In the genomic region with DNA sequence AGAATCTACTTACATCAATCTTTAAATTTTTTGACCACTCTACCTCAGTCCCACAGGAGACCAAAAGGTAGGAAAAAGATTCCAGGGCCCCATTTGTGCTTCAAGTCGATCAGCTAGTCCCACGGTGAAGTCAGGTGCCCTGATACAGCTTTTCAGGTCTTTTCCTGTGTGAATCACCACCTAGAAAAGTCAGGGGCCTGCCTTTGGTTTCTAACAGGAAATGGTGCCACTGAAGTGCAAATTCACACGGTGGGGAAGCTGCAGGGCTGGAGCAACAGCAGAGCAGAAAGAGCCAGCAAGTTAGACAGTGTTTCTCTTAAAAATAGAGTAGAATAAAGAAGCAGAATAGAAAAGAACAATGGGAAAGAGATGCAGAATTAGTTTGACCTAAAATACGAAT, we compare ENCODE assay signal across 8 cellular contexts.
DNase-seq lines count a peak whose midpoint lies in the region; ATAC-seq lines count a peak whose summit lies in the region.

No MANE protein-coding gene starts in this region.

- peak overlapping the region; percentile 36 for H2BK15ac ChIP-seq in mesendoderm (replicated peaks; ENCODE audit: low read depth)

- no peak overlapping the region for H3K9ac ChIP-seq in mesendoderm (ENCODE audit: low read length)

- no peaks in the 10 kb centered on the region for H3K4me1 ChIP-seq in mesendoderm (ENCODE audit: control insufficient read depth, low read depth, low read length)

- H3K18ac ChIP-seq in mesendoderm (ENCODE audit: low read length) = no peak overlapping the region

- H3K4me1 Mint-ChIP-seq in activated T-helper 2 cell treated with anti-CD3 and anti-CD28 coated beads, Interferon-gamma antibody, Interleukin-2, Interleukin-4, amounts not matched to agents 10 μg/mL and 5 μg/mL and 100 μg/mL, durations not matched to agents 14 hours and 24 hours and 36 hours (ENCODE audit: low read depth) = peaks cover 38% of the 10 kb centered on the region

- H3K4me3 ChIP-seq in GM08714 (ENCODE audit: low read length) (peak overlapping the region; percentile 53), mesendoderm (ENCODE audit: low read length) (no peak overlapping the region)

- WGBS in mesendoderm (ENCODE audit: extremely low coverage, insufficient coverage, low lambda C conversion rate) = no CpG with 5 or more reads among the region's 4 CpGs

- peaks cover 20% of the 10 kb centered on the region for H3K9me3 Mint-ChIP-seq in activated T-helper 2 cell treated with anti-CD3 and anti-CD28 coated beads, Interferon-gamma antibody, Interleukin-2, Interleukin-4, amounts not matched to agents 10 μg/mL and 5 μg/mL and 100 μg/mL, durations not matched to agents 14 hours and 24 hours and 36 hours

- H3K27me3 Mint-ChIP-seq in activated T-helper 2 cell treated with anti-CD3 and anti-CD28 coated beads, Interferon-gamma antibody, Interleukin-2, Interleukin-4, amounts not matched to agents 10 μg/mL and 5 μg/mL and 100 μg/mL, durations not matched to agents 14 hours and 24 hours and 36 hours (ENCODE audit: low read depth) = no peaks in the 10 kb centered on the region

- intact Hi-C loops in activated T-helper 2 cell treated with anti-CD3 and anti-CD28 coated beads, Interferon-gamma antibody, Interleukin-2, Interleukin-4, amounts not matched to agents 10 μg/mL and 5 μg/mL and 100 μg/mL, durations not matched to agents 14 hours and 24 hours and 36 hours (cut with micrococcal nuclease) = loop anchor here (5.0 kb wide), 1 partner anchor 36 kb away; no protein-coding TSS in a partner anchor

- H3K79me1 ChIP-seq in mesendoderm (ENCODE audit: low read length) = no peaks in the 10 kb centered on the region

- no peaks in the 10 kb centered on the region for H3K27me3 ChIP-seq in mesendoderm (ENCODE audit: insufficient read depth, low read length, poor library complexity)

- peaks cover 36% of the 10 kb centered on the region for H3K36me3 Mint-ChIP-seq in activated T-helper 2 cell treated with anti-CD3 and anti-CD28 coated beads, Interferon-gamma antibody, Interleukin-2, Interleukin-4, amounts not matched to agents 10 μg/mL and 5 μg/mL and 100 μg/mL, durations not matched to agents 14 hours and 24 hours and 36 hours (ENCODE audit: low read depth)

- ATAC-seq in GM21737 (IDR thresholded peaks at IDR 0.05; ENCODE audit: unreplicated experiment) = peak; percentile 96

- H3K23ac ChIP-seq in mesendoderm (ENCODE audit: low read length) = no peak overlapping the region

- no peaks in the 10 kb centered on the region for H3K36me3 ChIP-seq in mesendoderm (ENCODE audit: control insufficient read depth, insufficient read depth, low read length)

- H2BK5ac ChIP-seq in mesendoderm (ENCODE audit: low read length) = peak overlapping the region; percentile 10

- H4K5ac ChIP-seq in mesendoderm (ENCODE audit: low read length) = no peak overlapping the region

- peak overlapping the region; percentile 48 for H3K4me3 Mint-ChIP-seq in activated T-helper 2 cell treated with anti-CD3 and anti-CD28 coated beads, Interferon-gamma antibody, Interleukin-2, Interleukin-4, amounts not matched to agents 10 μg/mL and 5 μg/mL and 100 μg/mL, durations not matched to agents 14 hours and 24 hours and 36 hours (ENCODE audit: low read depth)

- H3K56ac ChIP-seq in mesendoderm (ENCODE audit: low read length) = peak overlapping the region; percentile 44

- H4K8ac ChIP-seq in mesendoderm (ENCODE audit: low read depth, low read length) = no peak overlapping the region

- no peak overlapping the region for H3K4ac ChIP-seq in mesendoderm (ENCODE audit: low read depth, low read length)

- H3K27ac ChIP-seq in mesendoderm (ENCODE audit: low read depth, low read length) = peak overlapping the region; percentile 79

- peak overlapping the region; percentile 58 for H3K27ac Mint-ChIP-seq in activated T-helper 2 cell treated with anti-CD3 and anti-CD28 coated beads, Interferon-gamma antibody, Interleukin-2, Interleukin-4, amounts not matched to agents 10 μg/mL and 5 μg/mL and 100 μg/mL, durations not matched to agents 14 hours and 24 hours and 36 hours

- no peaks in the 10 kb centered on the region for H3K79me2 ChIP-seq in mesendoderm (ENCODE audit: control insufficient read depth, insufficient read depth, low read length)

- H2AK5ac ChIP-seq in mesendoderm (ENCODE audit: low read length) = no peak overlapping the region

- H3K4me2 ChIP-seq in mesendoderm (ENCODE audit: low read length) = peak overlapping the region; percentile 8

- DNase-seq in NAMALWA (ENCODE audit: low spot score) (peak; percentile 91), mesendoderm (peak; percentile 96), SKM-1 (lab: John Stamatoyannopoulos, UW; ENCODE audit: unreplicated experiment) (no peak), NCI-H774 (lab: John Stamatoyannopoulos, UW) (no peak), NCI-H345 (lab: John Stamatoyannopoulos, UW) (no peak)
- DNase-seq in activated T-helper 2 cell treated with anti-CD3 and anti-CD28 coated beads, Interferon-gamma antibody, Interleukin-2, Interleukin-4, amounts not matched to agents 10 μg/mL and 5 μg/mL and 100 μg/mL, durations not matched to agents 14 hours and 24 hours and 36 hours (ENCODE audit: low spot score) = peak; percentile 44

- no peak overlapping the region for H2BK120ac ChIP-seq in mesendoderm (ENCODE audit: low read depth, low read length)

Comparison
In these comparisons a context has a peak if more than half of its experiments do, and no peak if none do; other contexts are left out.
1. DNase-seq: peak in NAMALWA (single experiment), activated T-helper 2 cell treated with anti-CD3 and anti-CD28 coated beads, Interferon-gamma antibody, Interleukin-2, Interleukin-4, amounts not matched to agents 10 μg/mL and 5 μg/mL and 100 μg/mL, durations not matched to agents 14 hours and 24 hours and 36 hours (single experiment) and mesendoderm (single experiment); none in SKM-1 (single experiment), NCI-H774 (single experiment) and NCI-H345 (single experiment).